ENCODE assay signal across 1 cellular context in genomic region chr17:6901086-6901485, GRCh38.
TF ChIP-seq lines count a peak whose summit lies in the region.

No MANE protein-coding gene starts in this region.

TF ChIP-seq in GM12878, 131 proteins besides CTCF, POLR2A, EP300 and RAD21 (continued from another document):
- no peak for TF ChIP-seq PRDM15 (CRISPR knock-in tag; IDR thresholded peaks at IDR 0.05)
